ENCODE assay signal across 25 cellular contexts in genomic region chr10:100650693-100651092, GRCh38.
A peak's percentile ranks its signal among the peaks of the same experiment; 100 is the strongest.
DNase-seq lines count a peak whose midpoint lies in the region; FAIRE-seq and TF ChIP-seq lines count a peak whose summit lies in the region.
"Had no signal": no experiment of that assay in that cellular context is flagged by ENCODE, and none has a peak within 500 bp of the region (broad histone marks: within the 10 kb centered on the region; RNA-seq: fewer than 3 reads in every experiment).

No MANE protein-coding gene starts in this region.

- no peak for TF ChIP-seq POLR2A in H1 (IDR thresholded peaks at IDR 0.05; ENCODE audit: control extremely low read depth in 1 of 2, low read depth in 2 of 2, low read length in 2 of 2)

- H2AK5ac ChIP-seq in H1 (ENCODE audit: low read depth, low read length) (no peak overlapping the region), mesendoderm (ENCODE audit: low read length) (no peak overlapping the region)

- H2BK15ac ChIP-seq in H1 (ENCODE audit: low read length): peak overlapping the region; percentile 29; the same call in 1 of the 2 replicates
- no peak overlapping the region for H2BK15ac ChIP-seq in mesendoderm (replicated peaks; ENCODE audit: low read depth)

- TF ChIP-seq CTCF in HEK293 (tag by site-specific recombination; IDR thresholded peaks at IDR 0.05) (no peak), H1 (IDR thresholded peaks at IDR 0.05; ENCODE audit: control extremely low read depth in 1 of 3, insufficient read depth in 1 of 3, low read depth in 1 of 3, low read length in 3 of 3) (no peak)

- H3K9ac ChIP-seq in H1 (replicated peaks in 1 of 4; ENCODE audit: extremely low read depth in 1 of 4, low read depth in 3 of 4, low read length in 3 of 4) (no peak overlapping the region), mesendoderm (ENCODE audit: low read length) (no peak overlapping the region)
- H3K9ac ChIP-seq: BLaER1 had no signal

- H3K14ac ChIP-seq in H1 (ENCODE audit: insufficient read length): no peak overlapping the region

- H2BK12ac ChIP-seq in H1 (ENCODE audit: low read depth, low read length): no peak overlapping the region

- H2AFZ ChIP-seq in H1 (ENCODE audit: low read length): no peak overlapping the region

- H3K4me2 ChIP-seq in H1 (ENCODE audit: insufficient read depth in 1 of 2, low read depth in 2 of 2, low read length in 2 of 2) (no peak overlapping the region), mesendoderm (ENCODE audit: low read length) (no peak overlapping the region)
- H3K4me2 ChIP-seq: BLaER1 had no signal

- H4K8ac ChIP-seq in H1 (ENCODE audit: extremely low read depth, insufficient read depth, low read length) (no peak overlapping the region), mesendoderm (ENCODE audit: low read depth, low read length) (no peak overlapping the region)

- H3K4ac ChIP-seq in H1 (replicated peaks; ENCODE audit: insufficient read length, low read depth, low read length) (no peak overlapping the region), mesendoderm (ENCODE audit: low read depth, low read length) (no peak overlapping the region)

- no peak overlapping the region for H2BK5ac ChIP-seq in H1 (ENCODE audit: low read depth, low read length)
- H2BK5ac ChIP-seq in mesendoderm (ENCODE audit: low read length): no peak overlapping the region

- H3K4me1 ChIP-seq in HEK293 (ENCODE audit: control insufficient read depth, insufficient read depth, low read length): peaks cover 6% of the 10 kb centered on the region
- H3K4me1 ChIP-seq in H1 (replicated peaks in 1 of 4; ENCODE audit: control insufficient read depth in 3 of 4, insufficient read depth in 4 of 4, low read length in 3 of 4): peaks cover 5 to 14% (median 8%) of the 10 kb centered on the region in 4 experiments
- peaks cover 6% of the 10 kb centered on the region for H3K4me1 ChIP-seq in mesendoderm (ENCODE audit: control insufficient read depth, low read depth, low read length)
- H3K4me1 ChIP-seq: BLaER1 had no signal

- CTCF ChIA-PET in HEK293 (lab: Yijun Ruan, JAX): no interaction called here
- CTCF ChIA-PET in H1 (lab: Charles Lee; ENCODE audit: partially characterized antibody): interaction anchor here (0.9 to 1.5 kb wide), 2 partner anchors 89 to 132 kb away, joined by 3 to 6 read pairs; no protein-coding TSS in a partner anchor

- H3K36me3 ChIP-seq in HEK293 (ENCODE audit: control insufficient read depth in 2 of 2, insufficient read depth in 1 of 2, low read length in 2 of 2): no peaks in the 10 kb centered on the region
- H3K36me3 ChIP-seq in H1 (ENCODE audit: control insufficient read depth in 2 of 4, insufficient read depth in 4 of 4, low read length in 3 of 4): no peaks in the 10 kb centered on the region
- no peaks in the 10 kb centered on the region for H3K36me3 ChIP-seq in mesendoderm (ENCODE audit: control insufficient read depth, insufficient read depth, low read length)
- H3K36me3 ChIP-seq: BE2C, BLaER1 had no signal

- 80% methylated on average over 4 of the region's 7 CpGs; no CpG with 5 or more reads in 1 of the 2 experiments for WGBS in H1 (ENCODE audit: extremely low coverage in 1 of 2, insufficient coverage in 1 of 2, insufficient read length in 1 of 2, insufficient replicate concordance in 2 of 2, low coverage in 1 of 2, low lambda C conversion rate in 2 of 2, missing lambda C conversion rate in 1 of 2), 2 experiments
- WGBS in mesendoderm (ENCODE audit: extremely low coverage, insufficient coverage, low lambda C conversion rate): no CpG with 5 or more reads among the region's 7 CpGs

- H3K56ac ChIP-seq in H1 (replicated peaks; ENCODE audit: insufficient read length, low read depth, low read length) (peak overlapping the region; percentile 77), mesendoderm (ENCODE audit: low read length) (no peak overlapping the region)

- TF ChIP-seq RAD21 in H1 (IDR thresholded peaks at IDR 0.05 in 1 of 2, conservative IDR thresholded peaks at IDR 0.05 in 1 of 2; ENCODE audit: low read depth in 2 of 2, low read length in 2 of 2): no peak

- H3K23me2 ChIP-seq in H1 (ENCODE audit: low read depth, low read length): peaks cover 18% of the 10 kb centered on the region; the same call in 1 of the 2 replicates

- H3K79me2 ChIP-seq in H1 (ENCODE audit: control insufficient read depth in 1 of 2, insufficient read depth in 2 of 2, low read length in 2 of 2) (no peaks in the 10 kb centered on the region), mesendoderm (ENCODE audit: control insufficient read depth, insufficient read depth, low read length) (no peaks in the 10 kb centered on the region)

- H3K23ac ChIP-seq in H1 (ENCODE audit: insufficient read length) (no peak overlapping the region), mesendoderm (ENCODE audit: low read length) (no peak overlapping the region)

- H3K18ac ChIP-seq in H1 (ENCODE audit: extremely low read depth, low read length): no peak overlapping the region
- no peak overlapping the region for H3K18ac ChIP-seq in mesendoderm (ENCODE audit: low read length)

- FAIRE-seq in H1 (lab: Jason Lieb, UNC) (no peak), urothelium cell line (lab: Jason Lieb, UNC) (peak; percentile 23)
- FAIRE-seq: A204.1, GM12878, GM12892, GM18507 had no signal

- TF ChIP-seq EP300 in H1 (IDR thresholded peaks at IDR 0.05; ENCODE audit: borderline replicate concordance in 1 of 2, low read depth in 2 of 2, low read length in 2 of 2): no peak

- H2BK120ac ChIP-seq in H1 (replicated peaks; ENCODE audit: low read depth, low read length) (no peak overlapping the region), mesendoderm (ENCODE audit: low read depth, low read length) (no peak overlapping the region)

- H3K79me1 ChIP-seq in H1 (ENCODE audit: low read depth, low read length) (no peaks in the 10 kb centered on the region; the same call in 1 of the 2 replicates), mesendoderm (ENCODE audit: low read length) (no peaks in the 10 kb centered on the region)

- peaks cover 15 to 35% (median 32%) of the 10 kb centered on the region in 4 experiments for H3K27me3 ChIP-seq in H1 (replicated peaks in 1 of 4; ENCODE audit: control insufficient read depth in 3 of 4, extremely low read depth in 1 of 4, insufficient read depth in 3 of 4, low read length in 3 of 4)
- H3K27me3 ChIP-seq in mesendoderm (ENCODE audit: insufficient read depth, low read length, poor library complexity): no peaks in the 10 kb centered on the region
- H3K27me3 ChIP-seq: BE2C had no signal

- H4K20me1 ChIP-seq in H1 (replicated peaks in 1 of 2; ENCODE audit: control insufficient read depth in 1 of 2, insufficient read depth in 2 of 2, low read length in 2 of 2): peaks cover 0 to under 1% of the 10 kb centered on the region in 2 experiments

- DNase-seq in H1 (ENCODE audit: low read depth in 1 of 2, low spot score in 2 of 2) (no peak), urothelium cell line (ENCODE audit: low spot score) (no peak), mesendoderm (no peak)
- DNase-seq in central memory CD4-positive, alpha-beta T cell: no peak
- DNase-seq: 8988T; ACHN; BE2C; C1 segment of cervical spinal cord; CD4-positive, alpha-beta memory T cell; CD4-positive, CD25-positive, alpha-beta regulatory T cell; CD8-positive, alpha-beta memory T cell; COR-L47; DMS 273 treated with DMSO at 0.1 percent for 48 hours; DMS153; DMS53; DMS79; DND-41; EL; GDM1 had no signal

- H4K5ac ChIP-seq in H1 (ENCODE audit: insufficient read length, low read depth, low read length) (no peak overlapping the region), mesendoderm (ENCODE audit: low read length) (no peak overlapping the region)

- H3K27ac ChIP-seq in HEK293 (ENCODE audit: extremely low read depth, low read depth, low read length) (no peak overlapping the region), H1 (ENCODE audit: low read depth, low read length) (no peak overlapping the region), mesendoderm (ENCODE audit: low read depth, low read length) (no peak overlapping the region)
- H3K27ac ChIP-seq: BLaER1 had no signal

- no peak overlapping the region for H4K91ac ChIP-seq in H1 (replicated peaks; ENCODE audit: insufficient read length, low read length)

- no peak overlapping the region for H2BK20ac ChIP-seq in H1 (ENCODE audit: low read length)

- H3K9me3 ChIP-seq in HEK293 (ENCODE audit: control insufficient read depth, insufficient read depth, low read depth, low read length) (no peaks in the 10 kb centered on the region), H1 (ENCODE audit: insufficient read depth in 2 of 2, low read depth in 1 of 2, low read length in 1 of 2) (no peaks in the 10 kb centered on the region)
- H3K9me3 ChIP-seq: BE2C, BLaER1 had no signal

- POLR2A ChIA-PET in HEK293 (lab: Yijun Ruan, JAX) (no interaction called here), H1 (lab: Charles Lee; ENCODE audit: partially characterized antibody) (no interaction called here)

- no peak overlapping the region for H3K4me3 ChIP-seq in HEK293 (ENCODE audit: low read depth, low read length)
- H3K4me3 ChIP-seq in H1 (ENCODE audit: extremely low read depth in 1 of 4, insufficient read depth in 2 of 4, low read depth in 3 of 4, low read length in 4 of 4): no peak overlapping the region
- H3K4me3 ChIP-seq in mesendoderm (ENCODE audit: low read length): no peak overlapping the region
- H3K4me3 ChIP-seq: BLaER1, GM12878 had no signal

TF ChIP-seq in H1, 55 proteins besides CTCF, POLR2A, EP300 and RAD21:
- TF ChIP-seq KDM4A (IDR thresholded peaks at IDR 0.05; ENCODE audit: low read depth, low read length, severe bottlenecking): no peak
- TF ChIP-seq SIRT6 (IDR thresholded peaks at IDR 0.05; ENCODE audit: low read length): no peak
- no peak for TF ChIP-seq POU5F1 (IDR thresholded peaks at IDR 0.05; ENCODE audit: low read depth, low read length)
- TF ChIP-seq HDAC6 (IDR thresholded peaks at IDR 0.05; ENCODE audit: low read depth, low read length): no peak
- TF ChIP-seq RFX5 (IDR thresholded peaks at IDR 0.05; ENCODE audit: borderline replicate concordance, low read depth, low read length): no peak
- no peak for TF ChIP-seq RXRA (IDR thresholded peaks at IDR 0.05; ENCODE audit: insufficient read depth, low read depth, low read length)
